In genomic region chr4:24584175-24584850, GRCh38 we compare ENCODE assay signal across 1 cellular context.
TF ChIP-seq lines count a peak whose summit lies in the region.

Gene DHX15, minus strand, starts transcription at chr4:24584554. Its CDS starts 161 bp downstream, at chr4:24584393.

TF ChIP-seq in HepG2, 621 proteins besides CTCF, POLR2A, EP300 and RAD21 (continued from another document and continues in another):
- TF ChIP-seq, protein P1, sequence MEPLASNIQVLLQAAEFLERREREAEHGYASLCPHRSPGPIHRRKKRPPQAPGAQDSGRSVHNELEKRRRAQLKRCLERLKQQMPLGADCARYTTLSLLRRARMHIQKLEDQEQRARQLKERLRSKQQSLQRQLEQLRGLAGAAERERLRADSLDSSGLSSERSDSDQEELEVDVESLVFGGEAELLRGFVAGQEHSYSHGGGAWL (CRISPR knock-in tag; IDR thresholded peaks at IDR 0.05), result 0 out of 2 replicates have a peak, but pooled peaks have one; percentile 26
- TF ChIP-seq NR2F1 (CRISPR knock-in tag; IDR thresholded peaks at IDR 0.05) (no peak), GTF2F1 (IDR thresholded peaks at IDR 0.05; ENCODE audit: low read length) (0 out of 2 replicates have a peak, but pooled peaks have one; percentile 37), ZFP36L1 (CRISPR knock-in tag; IDR thresholded peaks at IDR 0.05) (peak; percentile 78; the same call in 1 of the 2 replicates), PRDM10 (CRISPR knock-in tag; IDR thresholded peaks at IDR 0.05; ENCODE audit: low read depth) (no peak), ZBED4 (CRISPR knock-in tag; IDR thresholded peaks at IDR 0.05; ENCODE audit: borderline replicate concordance) (peak; percentile 36; the same call in 1 of the 2 replicates), ZNF549 (CRISPR knock-in tag; IDR thresholded peaks at IDR 0.05) (no peak), SMAD9 (CRISPR knock-in tag; IDR thresholded peaks at IDR 0.05) (no peak), THAP11 (CRISPR knock-in tag; IDR thresholded peaks at IDR 0.05) (peak; percentile 85), ZNF232 (CRISPR knock-in tag; IDR thresholded peaks at IDR 0.05; ENCODE audit: borderline replicate concordance) (no peak), FOXO4 (CRISPR knock-in tag; conservative IDR thresholded peaks at IDR 0.05) (no peak), HIVEP1 (CRISPR knock-in tag; IDR thresholded peaks at IDR 0.05) (no peak; the same call in 1 of the 2 replicates), TP53 (CRISPR knock-in tag; conservative IDR thresholded peaks at IDR 0.05) (no peak), ZNF615 (CRISPR knock-in tag; IDR thresholded peaks at IDR 0.05; ENCODE audit: borderline replicate concordance) (no peak), THRA (CRISPR knock-in tag; IDR thresholded peaks at IDR 0.05; ENCODE audit: borderline replicate concordance) (0 out of 2 replicates have a peak, but pooled peaks have one; percentile 8), ARNT (IDR thresholded peaks at IDR 0.05) (no peak), RXRB (CRISPR knock-in tag; IDR thresholded peaks at IDR 0.05; ENCODE audit: borderline replicate concordance) (peak; percentile 46; the same call in 1 of the 2 replicates)
- TF ChIP-seq, protein P2, sequence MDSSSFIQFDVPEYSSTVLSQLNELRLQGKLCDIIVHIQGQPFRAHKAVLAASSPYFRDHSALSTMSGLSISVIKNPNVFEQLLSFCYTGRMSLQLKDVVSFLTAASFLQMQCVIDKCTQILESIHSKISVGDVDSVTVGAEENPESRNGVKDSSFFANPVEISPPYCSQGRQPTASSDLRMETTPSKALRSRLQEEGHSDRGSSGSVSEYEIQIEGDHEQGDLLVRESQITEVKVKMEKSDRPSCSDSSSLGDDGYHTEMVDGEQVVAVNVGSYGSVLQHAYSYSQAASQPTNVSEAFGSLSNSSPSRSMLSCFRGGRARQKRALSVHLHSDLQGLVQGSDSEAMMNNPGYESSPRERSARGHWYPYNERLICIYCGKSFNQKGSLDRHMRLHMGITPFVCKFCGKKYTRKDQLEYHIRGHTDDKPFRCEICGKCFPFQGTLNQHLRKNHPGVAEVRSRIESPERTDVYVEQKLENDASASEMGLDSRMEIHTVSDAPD (CRISPR knock-in tag; IDR thresholded peaks at IDR 0.05), result no peak
- TF ChIP-seq, protein P3, sequence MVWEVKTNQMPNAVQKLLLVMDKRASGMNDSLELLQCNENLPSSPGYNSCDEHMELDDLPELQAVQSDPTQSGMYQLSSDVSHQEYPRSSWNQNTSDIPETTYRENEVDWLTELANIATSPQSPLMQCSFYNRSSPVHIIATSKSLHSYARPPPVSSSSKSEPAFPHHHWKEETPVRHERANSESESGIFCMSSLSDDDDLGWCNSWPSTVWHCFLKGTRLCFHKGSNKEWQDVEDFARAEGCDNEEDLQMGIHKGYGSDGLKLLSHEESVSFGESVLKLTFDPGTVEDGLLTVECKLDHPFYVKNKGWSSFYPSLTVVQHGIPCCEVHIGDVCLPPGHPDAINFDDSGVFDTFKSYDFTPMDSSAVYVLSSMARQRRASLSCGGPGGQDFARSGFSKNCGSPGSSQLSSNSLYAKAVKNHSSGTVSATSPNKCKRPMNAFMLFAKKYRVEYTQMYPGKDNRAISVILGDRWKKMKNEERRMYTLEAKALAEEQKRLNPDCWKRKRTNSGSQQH (CRISPR knock-in tag; IDR thresholded peaks at IDR 0.05; ENCODE audit: low read depth), result no peak; the same call in 1 of the 2 replicates
- TF ChIP-seq, protein P4, sequence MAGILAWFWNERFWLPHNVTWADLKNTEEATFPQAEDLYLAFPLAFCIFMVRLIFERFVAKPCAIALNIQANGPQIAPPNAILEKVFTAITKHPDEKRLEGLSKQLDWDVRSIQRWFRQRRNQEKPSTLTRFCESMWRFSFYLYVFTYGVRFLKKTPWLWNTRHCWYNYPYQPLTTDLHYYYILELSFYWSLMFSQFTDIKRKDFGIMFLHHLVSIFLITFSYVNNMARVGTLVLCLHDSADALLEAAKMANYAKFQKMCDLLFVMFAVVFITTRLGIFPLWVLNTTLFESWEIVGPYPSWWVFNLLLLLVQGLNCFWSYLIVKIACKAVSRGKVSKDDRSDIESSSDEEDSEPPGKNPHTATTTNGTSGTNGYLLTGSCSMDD (CRISPR knock-in tag; IDR thresholded peaks at IDR 0.05), result no peak
- TF ChIP-seq, protein P5, sequence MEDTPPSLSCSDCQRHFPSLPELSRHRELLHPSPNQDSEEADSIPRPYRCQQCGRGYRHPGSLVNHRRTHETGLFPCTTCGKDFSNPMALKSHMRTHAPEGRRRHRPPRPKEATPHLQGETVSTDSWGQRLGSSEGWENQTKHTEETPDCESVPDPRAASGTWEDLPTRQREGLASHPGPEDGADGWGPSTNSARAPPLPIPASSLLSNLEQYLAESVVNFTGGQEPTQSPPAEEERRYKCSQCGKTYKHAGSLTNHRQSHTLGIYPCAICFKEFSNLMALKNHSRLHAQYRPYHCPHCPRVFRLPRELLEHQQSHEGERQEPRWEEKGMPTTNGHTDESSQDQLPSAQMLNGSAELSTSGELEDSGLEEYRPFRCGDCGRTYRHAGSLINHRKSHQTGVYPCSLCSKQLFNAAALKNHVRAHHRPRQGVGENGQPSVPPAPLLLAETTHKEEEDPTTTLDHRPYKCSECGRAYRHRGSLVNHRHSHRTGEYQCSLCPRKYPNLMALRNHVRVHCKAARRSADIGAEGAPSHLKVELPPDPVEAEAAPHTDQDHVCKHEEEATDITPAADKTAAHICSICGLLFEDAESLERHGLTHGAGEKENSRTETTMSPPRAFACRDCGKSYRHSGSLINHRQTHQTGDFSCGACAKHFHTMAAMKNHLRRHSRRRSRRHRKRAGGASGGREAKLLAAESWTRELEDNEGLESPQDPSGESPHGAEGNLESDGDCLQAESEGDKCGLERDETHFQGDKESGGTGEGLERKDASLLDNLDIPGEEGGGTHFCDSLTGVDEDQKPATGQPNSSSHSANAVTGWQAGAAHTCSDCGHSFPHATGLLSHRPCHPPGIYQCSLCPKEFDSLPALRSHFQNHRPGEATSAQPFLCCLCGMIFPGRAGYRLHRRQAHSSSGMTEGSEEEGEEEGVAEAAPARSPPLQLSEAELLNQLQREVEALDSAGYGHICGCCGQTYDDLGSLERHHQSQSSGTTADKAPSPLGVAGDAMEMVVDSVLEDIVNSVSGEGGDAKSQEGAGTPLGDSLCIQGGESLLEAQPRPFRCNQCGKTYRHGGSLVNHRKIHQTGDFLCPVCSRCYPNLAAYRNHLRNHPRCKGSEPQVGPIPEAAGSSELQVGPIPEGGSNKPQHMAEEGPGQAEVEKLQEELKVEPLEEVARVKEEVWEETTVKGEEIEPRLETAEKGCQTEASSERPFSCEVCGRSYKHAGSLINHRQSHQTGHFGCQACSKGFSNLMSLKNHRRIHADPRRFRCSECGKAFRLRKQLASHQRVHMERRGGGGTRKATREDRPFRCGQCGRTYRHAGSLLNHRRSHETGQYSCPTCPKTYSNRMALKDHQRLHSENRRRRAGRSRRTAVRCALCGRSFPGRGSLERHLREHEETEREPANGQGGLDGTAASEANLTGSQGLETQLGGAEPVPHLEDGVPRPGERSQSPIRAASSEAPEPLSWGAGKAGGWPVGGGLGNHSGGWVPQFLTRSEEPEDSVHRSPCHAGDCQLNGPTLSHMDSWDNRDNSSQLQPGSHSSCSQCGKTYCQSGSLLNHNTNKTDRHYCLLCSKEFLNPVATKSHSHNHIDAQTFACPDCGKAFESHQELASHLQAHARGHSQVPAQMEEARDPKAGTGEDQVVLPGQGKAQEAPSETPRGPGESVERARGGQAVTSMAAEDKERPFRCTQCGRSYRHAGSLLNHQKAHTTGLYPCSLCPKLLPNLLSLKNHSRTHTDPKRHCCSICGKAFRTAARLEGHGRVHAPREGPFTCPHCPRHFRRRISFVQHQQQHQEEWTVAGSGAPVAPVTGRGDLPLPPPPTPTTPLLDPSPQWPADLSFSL (CRISPR knock-in tag; IDR thresholded peaks at IDR 0.05), result no peak
